Comparison of ENCODE assay signal across 1 cellular context in genomic region chr12:106886921-106887320, GRCh38.
TF ChIP-seq lines count a peak whose summit lies in the region.

No MANE protein-coding gene starts in this region.

TF ChIP-seq in IMR-90, 13 proteins besides CTCF, POLR2A, EP300 and RAD21 (continued from another document):
- TF ChIP-seq, protein P1, sequence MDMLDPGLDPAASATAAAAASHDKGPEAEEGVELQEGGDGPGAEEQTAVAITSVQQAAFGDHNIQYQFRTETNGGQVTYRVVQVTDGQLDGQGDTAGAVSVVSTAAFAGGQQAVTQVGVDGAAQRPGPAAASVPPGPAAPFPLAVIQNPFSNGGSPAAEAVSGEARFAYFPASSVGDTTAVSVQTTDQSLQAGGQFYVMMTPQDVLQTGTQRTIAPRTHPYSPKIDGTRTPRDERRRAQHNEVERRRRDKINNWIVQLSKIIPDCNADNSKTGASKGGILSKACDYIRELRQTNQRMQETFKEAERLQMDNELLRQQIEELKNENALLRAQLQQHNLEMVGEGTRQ (IDR thresholded peaks at IDR 0.05; ENCODE audit: low read depth, low read length), result no peak
- TF ChIP-seq SMC3 (IDR thresholded peaks at IDR 0.05; ENCODE audit: low read depth, low read length) (no peak), MXI1 (IDR thresholded peaks at IDR 0.05; ENCODE audit: borderline replicate concordance, low read depth, low read length) (no peak), RCOR1 (IDR thresholded peaks at IDR 0.05; ENCODE audit: insufficient replicate concordance, low read length) (no peak)
